ENCODE assay signal across 8 cellular contexts in the genomic region with DNA sequence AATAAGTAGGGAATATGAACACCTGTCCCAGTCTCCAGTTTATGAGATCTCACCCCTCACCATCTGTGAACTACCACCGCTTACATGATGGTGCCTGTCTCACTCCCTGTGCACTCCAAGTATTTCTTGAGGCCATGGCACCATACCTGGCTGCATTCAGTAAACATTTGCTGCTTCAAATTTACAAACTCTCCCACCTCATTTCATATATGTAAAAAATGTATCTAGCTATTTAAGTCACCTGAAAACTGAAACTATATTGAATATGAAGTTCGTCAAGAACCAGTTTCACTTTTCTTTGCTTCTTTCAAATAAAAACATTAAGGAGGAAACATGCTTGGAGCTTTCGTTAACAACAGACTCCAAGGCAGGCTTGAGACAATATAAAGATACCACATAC.
A peak's percentile ranks its signal among the peaks of the same experiment; 100 is the strongest.
DNase-seq lines count a peak whose midpoint lies in the region; ATAC-seq and TF ChIP-seq lines count a peak whose summit lies in the region.

No MANE protein-coding gene starts in this region.

- H3K4me1 Mint-ChIP-seq in T-cell, result peaks cover 42 to 50% (median 50%) of the 10 kb centered on the region in 3 donors
- peaks cover 47 to 49% of the 10 kb centered on the region in 2 donors for H3K4me1 Mint-ChIP-seq in natural killer cell treated with Interleukin-12 subunit alpha and Interleukin-12 subunit beta and Interleukin-15 and Interleukin-18, amount 100 ng/mL, for 72 hours (ENCODE audit: low read depth in 2 of 2)

- H3K27ac Mint-ChIP-seq in T-cell, result peak overlapping the region; percentile 97 to 99
- peak overlapping the region in 1 of 2 donors; percentile 99 for H3K27ac Mint-ChIP-seq in natural killer cell treated with Interleukin-12 subunit alpha and Interleukin-12 subunit beta and Interleukin-15 and Interleukin-18, amount 100 ng/mL, for 72 hours

- no peaks in the 10 kb centered on the region for H3K36me3 ChIP-seq in BE2C

- no peak overlapping the region for H3K27ac ChIP-seq in substantia nigra (ENCODE audit: low read depth, low read length, poor library complexity, severe bottlenecking)

- H3K27me3 ChIP-seq in BE2C, result no peaks in the 10 kb centered on the region

- H3K27me3 Mint-ChIP-seq in T-cell, result no peaks in the 10 kb centered on the region
- no peaks in the 10 kb centered on the region for H3K27me3 Mint-ChIP-seq in natural killer cell treated with Interleukin-12 subunit alpha and Interleukin-12 subunit beta and Interleukin-15 and Interleukin-18, amount 100 ng/mL, for 72 hours

- peaks cover 10% of the 10 kb centered on the region for H3K36me3 Mint-ChIP-seq in T-cell
- peaks cover 9% of the 10 kb centered on the region for H3K36me3 Mint-ChIP-seq in natural killer cell treated with Interleukin-12 subunit alpha and Interleukin-12 subunit beta and Interleukin-15 and Interleukin-18, amount 100 ng/mL, for 72 hours

- POLR2A ChIA-PET in T-cell (lab: Charles Lee), result interaction anchor here (0.5 to 1.5 kb wide), 6 partner anchors 13 to 502 kb away, joined by 3 to 10 read pairs (median 4); no protein-coding TSS in a partner anchor

- CTCF ChIA-PET in T-cell (lab: Charles Lee), result interaction anchor here (0.7 kb wide), 2 partner anchors 19 to 41 kb away, joined by 3 read pairs; no protein-coding TSS in a partner anchor

- ATAC-seq in GM18868 (IDR thresholded peaks at IDR 0.05; ENCODE audit: unreplicated experiment), result peak; percentile 43
- ATAC-seq in HG02642 (IDR thresholded peaks at IDR 0.05; ENCODE audit: poor library complexity, unreplicated experiment), result peak; percentile 56
- ATAC-seq in T-cell (replicated peaks in 1 of 4), result peak; percentile 52 to 63 (median 58)
- peak; percentile 32 to 50 for ATAC-seq in natural killer cell treated with Interleukin-12 subunit alpha and Interleukin-12 subunit beta and Interleukin-15 and Interleukin-18, amount 100 ng/mL, for 72 hours

- TF ChIP-seq CTCF in BE2C (IDR thresholded peaks at IDR 0.05; ENCODE audit: low read depth, low read length), result no peak

- peak overlapping the region; percentile 87 to 94 (median 93) for H3K4me3 Mint-ChIP-seq in T-cell
- peak overlapping the region; percentile 98 for H3K4me3 Mint-ChIP-seq in natural killer cell treated with Interleukin-12 subunit alpha and Interleukin-12 subunit beta and Interleukin-15 and Interleukin-18, amount 100 ng/mL, for 72 hours

- no peaks in the 10 kb centered on the region for H3K9me3 ChIP-seq in BE2C

- H3K9me3 Mint-ChIP-seq in T-cell, result peaks cover 0 to 10% (median 0%) of the 10 kb centered on the region in 3 donors
- H3K9me3 Mint-ChIP-seq in natural killer cell treated with Interleukin-12 subunit alpha and Interleukin-12 subunit beta and Interleukin-15 and Interleukin-18, amount 100 ng/mL, for 72 hours, result peaks cover 7% of the 10 kb centered on the region

- DNase-seq in T-cell, result no peak
- DNase-seq in natural killer cell treated with Interleukin-12 subunit alpha and Interleukin-12 subunit beta and Interleukin-15 and Interleukin-18, amount 100 ng/mL, for 72 hours (ENCODE audit: low spot score), result no peak
- no peak for DNase-seq in DMS153 treated with DMSO at 0.1 percent for 48 hours (lab: John Stamatoyannopoulos, UW; ENCODE audit: unreplicated experiment)
- DNase-seq in GF-D8 (lab: John Stamatoyannopoulos, UW), result no peak
- DNase-seq in BE2C, result no peak
- DNase-seq in substantia nigra (lab: John Stamatoyannopoulos, UW), result no peak

- no peak overlapping the region for H3K4me3 ChIP-seq in BE2C (ENCODE audit: low read depth, low read length)

- H3K4me1 ChIP-seq in BE2C, result no peaks in the 10 kb centered on the region
